Comparison of ENCODE assay signal across 1 cellular context in the genomic region with DNA sequence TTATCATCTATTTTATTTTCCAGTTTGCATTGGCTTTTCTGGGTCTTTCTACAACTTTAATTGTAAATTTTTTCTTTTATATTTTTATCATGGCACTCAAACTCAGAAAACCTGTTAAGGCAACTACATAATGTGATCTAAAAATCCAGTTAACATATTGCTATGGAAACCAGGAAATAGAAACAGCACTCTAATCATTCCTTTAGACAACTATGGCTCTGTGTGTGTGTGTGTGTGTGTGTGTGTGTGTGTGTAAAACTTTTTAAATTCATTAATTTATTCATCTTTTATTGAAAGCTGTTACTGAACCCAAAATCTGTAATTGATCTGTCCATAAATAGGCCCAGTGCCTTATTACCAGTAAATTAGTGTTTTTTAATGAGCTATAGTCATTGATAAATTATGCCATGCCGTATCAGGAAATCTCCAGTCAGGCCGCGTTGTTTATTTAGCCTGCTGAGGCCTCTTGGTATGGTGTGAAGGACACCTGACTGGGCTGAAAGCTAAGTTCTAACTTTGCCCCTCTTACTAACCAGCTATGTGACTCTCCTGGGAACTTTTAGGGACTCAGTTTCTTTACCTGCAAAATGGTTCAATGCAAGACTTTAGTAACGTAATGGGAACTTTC.
A peak's percentile ranks its signal among the peaks of the same experiment; 100 is the strongest.
TF ChIP-seq lines count a peak whose summit lies in the region.

No MANE protein-coding gene starts in this region.

TF ChIP-seq in HepG2, 621 proteins besides CTCF, POLR2A, EP300 and RAD21:
- peak; percentile 37; the same call in 1 of the 2 replicates for TF ChIP-seq TBX3 (IDR thresholded peaks at IDR 0.05; ENCODE audit: borderline replicate concordance)
- TF ChIP-seq, protein P1, sequence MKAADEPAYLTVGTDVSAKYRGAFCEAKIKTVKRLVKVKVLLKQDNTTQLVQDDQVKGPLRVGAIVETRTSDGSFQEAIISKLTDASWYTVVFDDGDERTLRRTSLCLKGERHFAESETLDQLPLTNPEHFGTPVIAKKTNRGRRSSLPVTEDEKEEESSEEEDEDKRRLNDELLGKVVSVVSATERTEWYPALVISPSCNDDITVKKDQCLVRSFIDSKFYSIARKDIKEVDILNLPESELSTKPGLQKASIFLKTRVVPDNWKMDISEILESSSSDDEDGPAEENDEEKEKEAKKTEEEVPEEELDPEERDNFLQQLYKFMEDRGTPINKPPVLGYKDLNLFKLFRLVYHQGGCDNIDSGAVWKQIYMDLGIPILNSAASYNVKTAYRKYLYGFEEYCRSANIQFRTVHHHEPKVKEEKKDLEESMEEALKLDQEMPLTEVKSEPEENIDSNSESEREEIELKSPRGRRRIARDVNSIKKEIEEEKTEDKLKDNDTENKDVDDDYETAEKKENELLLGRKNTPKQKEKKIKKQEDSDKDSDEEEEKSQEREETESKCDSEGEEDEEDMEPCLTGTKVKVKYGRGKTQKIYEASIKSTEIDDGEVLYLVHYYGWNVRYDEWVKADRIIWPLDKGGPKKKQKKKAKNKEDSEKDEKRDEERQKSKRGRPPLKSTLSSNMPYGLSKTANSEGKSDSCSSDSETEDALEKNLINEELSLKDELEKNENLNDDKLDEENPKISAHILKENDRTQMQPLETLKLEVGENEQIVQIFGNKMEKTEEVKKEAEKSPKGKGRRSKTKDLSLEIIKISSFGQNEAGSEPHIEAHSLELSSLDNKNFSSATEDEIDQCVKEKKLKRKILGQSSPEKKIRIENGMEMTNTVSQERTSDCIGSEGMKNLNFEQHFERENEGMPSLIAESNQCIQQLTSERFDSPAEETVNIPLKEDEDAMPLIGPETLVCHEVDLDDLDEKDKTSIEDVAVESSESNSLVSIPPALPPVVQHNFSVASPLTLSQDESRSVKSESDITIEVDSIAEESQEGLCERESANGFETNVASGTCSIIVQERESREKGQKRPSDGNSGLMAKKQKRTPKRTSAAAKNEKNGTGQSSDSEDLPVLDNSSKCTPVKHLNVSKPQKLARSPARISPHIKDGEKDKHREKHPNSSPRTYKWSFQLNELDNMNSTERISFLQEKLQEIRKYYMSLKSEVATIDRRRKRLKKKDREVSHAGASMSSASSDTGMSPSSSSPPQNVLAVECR (CRISPR knock-in tag; IDR thresholded peaks at IDR 0.05; ENCODE audit: borderline replicate concordance): no peak
- TF ChIP-seq, protein P2, sequence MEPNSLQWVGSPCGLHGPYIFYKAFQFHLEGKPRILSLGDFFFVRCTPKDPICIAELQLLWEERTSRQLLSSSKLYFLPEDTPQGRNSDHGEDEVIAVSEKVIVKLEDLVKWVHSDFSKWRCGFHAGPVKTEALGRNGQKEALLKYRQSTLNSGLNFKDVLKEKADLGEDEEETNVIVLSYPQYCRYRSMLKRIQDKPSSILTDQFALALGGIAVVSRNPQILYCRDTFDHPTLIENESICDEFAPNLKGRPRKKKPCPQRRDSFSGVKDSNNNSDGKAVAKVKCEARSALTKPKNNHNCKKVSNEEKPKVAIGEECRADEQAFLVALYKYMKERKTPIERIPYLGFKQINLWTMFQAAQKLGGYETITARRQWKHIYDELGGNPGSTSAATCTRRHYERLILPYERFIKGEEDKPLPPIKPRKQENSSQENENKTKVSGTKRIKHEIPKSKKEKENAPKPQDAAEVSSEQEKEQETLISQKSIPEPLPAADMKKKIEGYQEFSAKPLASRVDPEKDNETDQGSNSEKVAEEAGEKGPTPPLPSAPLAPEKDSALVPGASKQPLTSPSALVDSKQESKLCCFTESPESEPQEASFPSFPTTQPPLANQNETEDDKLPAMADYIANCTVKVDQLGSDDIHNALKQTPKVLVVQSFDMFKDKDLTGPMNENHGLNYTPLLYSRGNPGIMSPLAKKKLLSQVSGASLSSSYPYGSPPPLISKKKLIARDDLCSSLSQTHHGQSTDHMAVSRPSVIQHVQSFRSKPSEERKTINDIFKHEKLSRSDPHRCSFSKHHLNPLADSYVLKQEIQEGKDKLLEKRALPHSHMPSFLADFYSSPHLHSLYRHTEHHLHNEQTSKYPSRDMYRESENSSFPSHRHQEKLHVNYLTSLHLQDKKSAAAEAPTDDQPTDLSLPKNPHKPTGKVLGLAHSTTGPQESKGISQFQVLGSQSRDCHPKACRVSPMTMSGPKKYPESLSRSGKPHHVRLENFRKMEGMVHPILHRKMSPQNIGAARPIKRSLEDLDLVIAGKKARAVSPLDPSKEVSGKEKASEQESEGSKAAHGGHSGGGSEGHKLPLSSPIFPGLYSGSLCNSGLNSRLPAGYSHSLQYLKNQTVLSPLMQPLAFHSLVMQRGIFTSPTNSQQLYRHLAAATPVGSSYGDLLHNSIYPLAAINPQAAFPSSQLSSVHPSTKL (CRISPR knock-in tag; IDR thresholded peaks at IDR 0.05): peak; percentile 40; the same call in 1 of the 2 replicates
- TF ChIP-seq ZNF629 (CRISPR knock-in tag; conservative IDR thresholded peaks at IDR 0.05): peak; percentile 84
- peak; percentile 23; the same call in 1 of the 2 replicates for TF ChIP-seq TCF7 (IDR thresholded peaks at IDR 0.05; ENCODE audit: low read depth)
- TF ChIP-seq ELF4 (CRISPR knock-in tag; IDR thresholded peaks at IDR 0.05; ENCODE audit: borderline replicate concordance): no peak
- peak; percentile 38; the same call in 1 of the 2 replicates for TF ChIP-seq SOX5 (CRISPR knock-in tag; IDR thresholded peaks at IDR 0.05; ENCODE audit: borderline replicate concordance)
- TF ChIP-seq, protein P3, sequence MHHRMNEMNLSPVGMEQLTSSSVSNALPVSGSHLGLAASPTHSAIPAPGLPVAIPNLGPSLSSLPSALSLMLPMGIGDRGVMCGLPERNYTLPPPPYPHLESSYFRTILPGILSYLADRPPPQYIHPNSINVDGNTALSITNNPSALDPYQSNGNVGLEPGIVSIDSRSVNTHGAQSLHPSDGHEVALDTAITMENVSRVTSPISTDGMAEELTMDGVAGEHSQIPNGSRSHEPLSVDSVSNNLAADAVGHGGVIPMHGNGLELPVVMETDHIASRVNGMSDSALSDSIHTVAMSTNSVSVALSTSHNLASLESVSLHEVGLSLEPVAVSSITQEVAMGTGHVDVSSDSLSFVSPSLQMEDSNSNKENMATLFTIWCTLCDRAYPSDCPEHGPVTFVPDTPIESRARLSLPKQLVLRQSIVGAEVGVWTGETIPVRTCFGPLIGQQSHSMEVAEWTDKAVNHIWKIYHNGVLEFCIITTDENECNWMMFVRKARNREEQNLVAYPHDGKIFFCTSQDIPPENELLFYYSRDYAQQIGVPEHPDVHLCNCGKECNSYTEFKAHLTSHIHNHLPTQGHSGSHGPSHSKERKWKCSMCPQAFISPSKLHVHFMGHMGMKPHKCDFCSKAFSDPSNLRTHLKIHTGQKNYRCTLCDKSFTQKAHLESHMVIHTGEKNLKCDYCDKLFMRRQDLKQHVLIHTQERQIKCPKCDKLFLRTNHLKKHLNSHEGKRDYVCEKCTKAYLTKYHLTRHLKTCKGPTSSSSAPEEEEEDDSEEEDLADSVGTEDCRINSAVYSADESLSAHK (CRISPR knock-in tag; IDR thresholded peaks at IDR 0.05; ENCODE audit: borderline replicate concordance): no peak
- TF ChIP-seq, protein P4, sequence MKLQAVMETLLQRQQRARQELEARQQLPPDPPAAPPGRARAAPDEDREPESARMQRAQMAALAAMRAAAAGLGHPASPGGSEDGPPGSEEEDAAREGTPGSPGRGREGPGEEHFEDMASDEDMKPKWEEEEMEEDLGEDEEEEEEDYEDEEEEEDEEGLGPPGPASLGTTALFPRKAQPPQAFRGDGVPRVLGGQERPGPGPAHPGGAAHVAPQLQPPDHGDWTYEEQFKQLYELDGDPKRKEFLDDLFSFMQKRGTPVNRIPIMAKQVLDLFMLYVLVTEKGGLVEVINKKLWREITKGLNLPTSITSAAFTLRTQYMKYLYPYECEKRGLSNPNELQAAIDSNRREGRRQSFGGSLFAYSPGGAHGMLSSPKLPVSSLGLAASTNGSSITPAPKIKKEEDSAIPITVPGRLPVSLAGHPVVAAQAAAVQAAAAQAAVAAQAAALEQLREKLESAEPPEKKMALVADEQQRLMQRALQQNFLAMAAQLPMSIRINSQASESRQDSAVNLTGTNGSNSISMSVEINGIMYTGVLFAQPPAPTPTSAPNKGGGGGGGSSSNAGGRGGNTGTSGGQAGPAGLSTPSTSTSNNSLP (IDR thresholded peaks at IDR 0.05; ENCODE audit: low read depth, low read length): 0 out of 2 replicates have a peak, but pooled peaks have one; percentile 43
- no peak for TF ChIP-seq FOXA1 (IDR thresholded peaks at IDR 0.05)
- TF ChIP-seq FOXA1 (CRISPR knock-in tag; IDR thresholded peaks at IDR 0.05): peak; percentile 45; the same call in 1 of the 2 replicates
- TF ChIP-seq GATAD2A (CRISPR knock-in tag; IDR thresholded peaks at IDR 0.05): peak; percentile 32; the same call in 1 of the 2 replicates
- no peak for TF ChIP-seq ZNF775 (CRISPR knock-in tag; IDR thresholded peaks at IDR 0.05; ENCODE audit: borderline replicate concordance)
- TF ChIP-seq BHLHE40 (IDR thresholded peaks at IDR 0.05; ENCODE audit: low read length): peak; percentile 52; the same call in 1 of the 2 replicates
- peak; percentile 40 for TF ChIP-seq FOXA3 (CRISPR knock-in tag; IDR thresholded peaks at IDR 0.05)
- 0 out of 2 replicates have a peak, but pooled peaks have one; percentile 37 for TF ChIP-seq SMAD3 (CRISPR knock-in tag; IDR thresholded peaks at IDR 0.05)
